Comparison of ENCODE assay signal across 1 cellular context in the genomic region with DNA sequence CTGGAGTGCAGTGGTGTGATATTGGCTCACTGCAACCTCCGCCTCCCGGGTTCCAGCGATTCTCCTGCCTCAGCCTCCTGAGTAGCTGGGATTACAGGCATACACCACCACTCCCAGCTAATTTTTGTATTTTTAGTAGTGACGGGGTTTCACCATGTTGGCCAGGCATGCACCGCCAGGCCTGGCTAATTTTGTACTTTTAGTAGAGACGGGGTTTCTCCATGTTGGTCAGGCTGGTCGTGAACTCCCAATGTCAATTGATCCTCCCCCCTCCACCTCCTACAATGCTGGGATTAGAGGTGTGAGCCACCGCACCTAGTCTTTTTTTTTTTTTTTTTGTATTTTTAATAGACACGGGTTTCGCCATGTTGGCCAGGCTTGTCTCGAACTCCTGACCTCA.
TF ChIP-seq lines count a peak whose summit lies in the region.

No MANE protein-coding gene starts in this region.

TF ChIP-seq in K562, 482 proteins besides CTCF, POLR2A, EP300 and RAD21 (continued from another document):
- TF ChIP-seq, protein P1, sequence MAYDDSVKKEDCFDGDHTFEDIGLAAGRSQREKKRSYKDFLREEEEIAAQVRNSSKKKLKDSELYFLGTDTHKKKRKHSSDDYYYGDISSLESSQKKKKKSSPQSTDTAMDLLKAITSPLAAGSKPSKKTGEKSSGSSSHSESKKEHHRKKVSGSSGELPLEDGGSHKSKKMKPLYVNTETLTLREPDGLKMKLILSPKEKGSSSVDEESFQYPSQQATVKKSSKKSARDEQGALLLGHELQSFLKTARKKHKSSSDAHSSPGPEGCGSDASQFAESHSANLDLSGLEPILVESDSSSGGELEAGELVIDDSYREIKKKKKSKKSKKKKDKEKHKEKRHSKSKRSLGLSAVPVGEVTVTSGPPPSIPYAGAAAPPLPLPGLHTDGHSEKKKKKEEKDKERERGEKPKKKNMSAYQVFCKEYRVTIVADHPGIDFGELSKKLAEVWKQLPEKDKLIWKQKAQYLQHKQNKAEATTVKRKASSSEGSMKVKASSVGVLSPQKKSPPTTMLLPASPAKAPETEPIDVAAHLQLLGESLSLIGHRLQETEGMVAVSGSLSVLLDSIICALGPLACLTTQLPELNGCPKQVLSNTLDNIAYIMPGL (CRISPR knock-in tag; IDR thresholded peaks at IDR 0.05): 0 out of 2 replicates have a peak, but pooled peaks have one; percentile 36
- peak; percentile 50; the same call in 1 of the 2 replicates for TF ChIP-seq BCOR (IDR thresholded peaks at IDR 0.05)
- peak; percentile 70; the same call in 1 of the 2 replicates for TF ChIP-seq PURB (CRISPR knock-in tag; IDR thresholded peaks at IDR 0.05; ENCODE audit: low read depth)
TF ChIP-seq in K562: peak in this region for 6; not testable (repeated sequence) for 476.
